In the genomic region with DNA sequence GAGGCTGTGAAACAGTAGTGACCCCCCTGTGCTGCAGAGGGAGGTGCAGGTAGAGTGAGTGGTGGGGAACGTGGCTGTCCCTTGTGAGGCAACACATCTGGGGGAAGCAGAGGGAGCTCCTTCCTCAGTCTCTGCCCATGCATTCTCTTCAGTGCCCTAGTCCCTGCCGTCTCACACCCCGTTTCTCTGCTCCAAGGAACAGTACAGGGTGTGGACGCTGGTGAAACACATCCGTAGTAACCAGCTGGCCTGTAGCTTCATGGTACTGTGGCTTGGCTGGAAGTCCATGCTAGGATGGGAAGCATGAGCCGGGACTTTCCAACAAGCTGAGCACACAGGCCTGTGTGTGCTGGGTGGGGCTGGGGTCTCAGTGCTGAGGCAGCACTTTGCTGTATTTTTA, we compare ENCODE assay signal across 28 cellular contexts. TPM values are rescaled to one million over a fixed set of nuclear protein-coding genes. Genes with fewer than 3 reads are reported as not detected.
"Had no signal": no experiment of that assay in that cellular context is flagged by ENCODE, and none has a peak within 500 bp of the region (broad histone marks: within the 10 kb centered on the region; RNA-seq: fewer than 3 reads in every experiment).

No MANE protein-coding gene starts in this region.

- H3K9me3 ChIP-seq: colonic mucosa, left lung, lower lobe of right lung, prostate gland, sigmoid colon, thyroid gland had no signal

- H3K79me2 ChIP-seq: parathyroid adenoma had no signal

- H2AFZ ChIP-seq: parathyroid adenoma had no signal

- H3K36me3 ChIP-seq: colonic mucosa, left lung, lower lobe of right lung, prostate gland, sigmoid colon, thyroid gland had no signal

- H3K27ac Mint-ChIP-seq: memory B cell, naive B cell, nephron, type B pancreatic cell had no signal

- FAIRE-seq: endometrium, islet of Langerhans, small intestine, urothelium cell line had no signal

- H3K4me1 ChIP-seq: colonic mucosa, left lung, lower lobe of right lung, parathyroid adenoma, prostate gland, thyroid gland had no signal

- H3K9me3 Mint-ChIP-seq: memory B cell, naive B cell, nephron, type B pancreatic cell had no signal

- H3K4me3 Mint-ChIP-seq: memory B cell, naive B cell, nephron, type B pancreatic cell had no signal

- H3K27me3 Mint-ChIP-seq: naive B cell had no signal

- DNase-seq: caudate nucleus; colonic mucosa; effector CD8-positive, alpha-beta T cell; foreskin melanocyte; head of caudate nucleus; hippocampal formation; left lung; lower lobe of right lung; midbrain; naive B cell; sigmoid colon; small intestine; stimulated activated CD4-positive, alpha-beta T cell treated with anti-CD3 and anti-CD28 coated beads, Interleukin-12 subunit alpha, Interleukin-12 subunit beta, amount 100 ng/mL, for 4 hours; stimulated activated naive CD4-positive, alpha-beta T cell treated with Interleukin-2 at 50 U/mL for 16 hours; thyroid gland had no signal

- H3K36me3 Mint-ChIP-seq: memory B cell, naive B cell, type B pancreatic cell had no signal

- H3K27ac ChIP-seq: colonic mucosa, left lung, lower lobe of right lung, parathyroid adenoma, prostate gland, sigmoid colon, thyroid gland had no signal

- H3K27me3 ChIP-seq: colonic mucosa, sigmoid colon, thyroid gland had no signal

- H3K4me1 Mint-ChIP-seq: memory B cell, naive B cell had no signal

- ATAC-seq: esophagus mucosa, left lung, lower lobe of right lung had no signal

- H3K9ac ChIP-seq: parathyroid adenoma had no signal

- H3K4me3 ChIP-seq: colonic mucosa, left lung, lower lobe of right lung, prostate gland, sigmoid colon, thyroid gland had no signal

RNA-seq across cellular contexts. Expression of a gene that starts 25.7 kb away (rescaled TPM):
- total RNA-seq: cerebellum, colonic mucosa, dermis microvascular lymphatic vessel endothelial cell, esophagus mucosa, left lung, lower lobe of right lung, omental fat pad, renal cortical epithelial cell, sigmoid colon had no signal
- polyA plus RNA-seq: sigmoid colon, small intestine had no signal

RNA-seq across cellular contexts. Expression of a gene that starts 57.5 kb away (rescaled TPM):
- total RNA-seq: cerebellum, colonic mucosa, dermis microvascular lymphatic vessel endothelial cell, esophagus mucosa, left lung, lower lobe of right lung, prostate gland, renal cortical epithelial cell, sigmoid colon, thyroid gland had no signal
- polyA plus RNA-seq: sigmoid colon, small intestine had no signal
